2 cellular contexts compared by ENCODE assay signal in genomic region chr19:30403583-30403982, GRCh38.
TF ChIP-seq lines count a peak whose summit lies in the region.

No MANE protein-coding gene starts in this region.

TF ChIP-seq in GM23338, 12 proteins besides CTCF, POLR2A, EP300 and RAD21:
- TF ChIP-seq, protein P1, sequence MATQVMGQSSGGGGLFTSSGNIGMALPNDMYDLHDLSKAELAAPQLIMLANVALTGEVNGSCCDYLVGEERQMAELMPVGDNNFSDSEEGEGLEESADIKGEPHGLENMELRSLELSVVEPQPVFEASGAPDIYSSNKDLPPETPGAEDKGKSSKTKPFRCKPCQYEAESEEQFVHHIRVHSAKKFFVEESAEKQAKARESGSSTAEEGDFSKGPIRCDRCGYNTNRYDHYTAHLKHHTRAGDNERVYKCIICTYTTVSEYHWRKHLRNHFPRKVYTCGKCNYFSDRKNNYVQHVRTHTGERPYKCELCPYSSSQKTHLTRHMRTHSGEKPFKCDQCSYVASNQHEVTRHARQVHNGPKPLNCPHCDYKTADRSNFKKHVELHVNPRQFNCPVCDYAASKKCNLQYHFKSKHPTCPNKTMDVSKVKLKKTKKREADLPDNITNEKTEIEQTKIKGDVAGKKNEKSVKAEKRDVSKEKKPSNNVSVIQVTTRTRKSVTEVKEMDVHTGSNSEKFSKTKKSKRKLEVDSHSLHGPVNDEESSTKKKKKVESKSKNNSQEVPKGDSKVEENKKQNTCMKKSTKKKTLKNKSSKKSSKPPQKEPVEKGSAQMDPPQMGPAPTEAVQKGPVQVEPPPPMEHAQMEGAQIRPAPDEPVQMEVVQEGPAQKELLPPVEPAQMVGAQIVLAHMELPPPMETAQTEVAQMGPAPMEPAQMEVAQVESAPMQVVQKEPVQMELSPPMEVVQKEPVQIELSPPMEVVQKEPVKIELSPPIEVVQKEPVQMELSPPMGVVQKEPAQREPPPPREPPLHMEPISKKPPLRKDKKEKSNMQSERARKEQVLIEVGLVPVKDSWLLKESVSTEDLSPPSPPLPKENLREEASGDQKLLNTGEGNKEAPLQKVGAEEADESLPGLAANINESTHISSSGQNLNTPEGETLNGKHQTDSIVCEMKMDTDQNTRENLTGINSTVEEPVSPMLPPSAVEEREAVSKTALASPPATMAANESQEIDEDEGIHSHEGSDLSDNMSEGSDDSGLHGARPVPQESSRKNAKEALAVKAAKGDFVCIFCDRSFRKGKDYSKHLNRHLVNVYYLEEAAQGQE (IDR thresholded peaks at IDR 0.05; ENCODE audit: unreplicated experiment): no peak
- TF ChIP-seq CREB1 (CRISPR knock-in tag; IDR thresholded peaks at IDR 0.05; ENCODE audit: low read depth) (no peak), ETS1 (IDR thresholded peaks at IDR 0.05) (no peak), EZH2 (IDR thresholded peaks at IDR 0.05; ENCODE audit: low read depth, unreplicated experiment) (no peak), JUNB (IDR thresholded peaks at IDR 0.05; ENCODE audit: unreplicated experiment) (no peak), EZH2phosphoT487 (IDR thresholded peaks at IDR 0.05; ENCODE audit: unreplicated experiment) (no peak), STAT1 (IDR thresholded peaks at IDR 0.05; ENCODE audit: unreplicated experiment) (no peak), ZNF331 (CRISPR knock-in tag; IDR thresholded peaks at IDR 0.05; ENCODE audit: low read depth) (no peak), NANOG (IDR thresholded peaks at IDR 0.05; ENCODE audit: borderline replicate concordance) (no peak), POLR2AphosphoS5 (IDR thresholded peaks at IDR 0.05; ENCODE audit: low read depth) (no peak), ZNF114 (CRISPR knock-in tag; IDR thresholded peaks at IDR 0.05) (no peak)
- TF ChIP-seq, protein P2, sequence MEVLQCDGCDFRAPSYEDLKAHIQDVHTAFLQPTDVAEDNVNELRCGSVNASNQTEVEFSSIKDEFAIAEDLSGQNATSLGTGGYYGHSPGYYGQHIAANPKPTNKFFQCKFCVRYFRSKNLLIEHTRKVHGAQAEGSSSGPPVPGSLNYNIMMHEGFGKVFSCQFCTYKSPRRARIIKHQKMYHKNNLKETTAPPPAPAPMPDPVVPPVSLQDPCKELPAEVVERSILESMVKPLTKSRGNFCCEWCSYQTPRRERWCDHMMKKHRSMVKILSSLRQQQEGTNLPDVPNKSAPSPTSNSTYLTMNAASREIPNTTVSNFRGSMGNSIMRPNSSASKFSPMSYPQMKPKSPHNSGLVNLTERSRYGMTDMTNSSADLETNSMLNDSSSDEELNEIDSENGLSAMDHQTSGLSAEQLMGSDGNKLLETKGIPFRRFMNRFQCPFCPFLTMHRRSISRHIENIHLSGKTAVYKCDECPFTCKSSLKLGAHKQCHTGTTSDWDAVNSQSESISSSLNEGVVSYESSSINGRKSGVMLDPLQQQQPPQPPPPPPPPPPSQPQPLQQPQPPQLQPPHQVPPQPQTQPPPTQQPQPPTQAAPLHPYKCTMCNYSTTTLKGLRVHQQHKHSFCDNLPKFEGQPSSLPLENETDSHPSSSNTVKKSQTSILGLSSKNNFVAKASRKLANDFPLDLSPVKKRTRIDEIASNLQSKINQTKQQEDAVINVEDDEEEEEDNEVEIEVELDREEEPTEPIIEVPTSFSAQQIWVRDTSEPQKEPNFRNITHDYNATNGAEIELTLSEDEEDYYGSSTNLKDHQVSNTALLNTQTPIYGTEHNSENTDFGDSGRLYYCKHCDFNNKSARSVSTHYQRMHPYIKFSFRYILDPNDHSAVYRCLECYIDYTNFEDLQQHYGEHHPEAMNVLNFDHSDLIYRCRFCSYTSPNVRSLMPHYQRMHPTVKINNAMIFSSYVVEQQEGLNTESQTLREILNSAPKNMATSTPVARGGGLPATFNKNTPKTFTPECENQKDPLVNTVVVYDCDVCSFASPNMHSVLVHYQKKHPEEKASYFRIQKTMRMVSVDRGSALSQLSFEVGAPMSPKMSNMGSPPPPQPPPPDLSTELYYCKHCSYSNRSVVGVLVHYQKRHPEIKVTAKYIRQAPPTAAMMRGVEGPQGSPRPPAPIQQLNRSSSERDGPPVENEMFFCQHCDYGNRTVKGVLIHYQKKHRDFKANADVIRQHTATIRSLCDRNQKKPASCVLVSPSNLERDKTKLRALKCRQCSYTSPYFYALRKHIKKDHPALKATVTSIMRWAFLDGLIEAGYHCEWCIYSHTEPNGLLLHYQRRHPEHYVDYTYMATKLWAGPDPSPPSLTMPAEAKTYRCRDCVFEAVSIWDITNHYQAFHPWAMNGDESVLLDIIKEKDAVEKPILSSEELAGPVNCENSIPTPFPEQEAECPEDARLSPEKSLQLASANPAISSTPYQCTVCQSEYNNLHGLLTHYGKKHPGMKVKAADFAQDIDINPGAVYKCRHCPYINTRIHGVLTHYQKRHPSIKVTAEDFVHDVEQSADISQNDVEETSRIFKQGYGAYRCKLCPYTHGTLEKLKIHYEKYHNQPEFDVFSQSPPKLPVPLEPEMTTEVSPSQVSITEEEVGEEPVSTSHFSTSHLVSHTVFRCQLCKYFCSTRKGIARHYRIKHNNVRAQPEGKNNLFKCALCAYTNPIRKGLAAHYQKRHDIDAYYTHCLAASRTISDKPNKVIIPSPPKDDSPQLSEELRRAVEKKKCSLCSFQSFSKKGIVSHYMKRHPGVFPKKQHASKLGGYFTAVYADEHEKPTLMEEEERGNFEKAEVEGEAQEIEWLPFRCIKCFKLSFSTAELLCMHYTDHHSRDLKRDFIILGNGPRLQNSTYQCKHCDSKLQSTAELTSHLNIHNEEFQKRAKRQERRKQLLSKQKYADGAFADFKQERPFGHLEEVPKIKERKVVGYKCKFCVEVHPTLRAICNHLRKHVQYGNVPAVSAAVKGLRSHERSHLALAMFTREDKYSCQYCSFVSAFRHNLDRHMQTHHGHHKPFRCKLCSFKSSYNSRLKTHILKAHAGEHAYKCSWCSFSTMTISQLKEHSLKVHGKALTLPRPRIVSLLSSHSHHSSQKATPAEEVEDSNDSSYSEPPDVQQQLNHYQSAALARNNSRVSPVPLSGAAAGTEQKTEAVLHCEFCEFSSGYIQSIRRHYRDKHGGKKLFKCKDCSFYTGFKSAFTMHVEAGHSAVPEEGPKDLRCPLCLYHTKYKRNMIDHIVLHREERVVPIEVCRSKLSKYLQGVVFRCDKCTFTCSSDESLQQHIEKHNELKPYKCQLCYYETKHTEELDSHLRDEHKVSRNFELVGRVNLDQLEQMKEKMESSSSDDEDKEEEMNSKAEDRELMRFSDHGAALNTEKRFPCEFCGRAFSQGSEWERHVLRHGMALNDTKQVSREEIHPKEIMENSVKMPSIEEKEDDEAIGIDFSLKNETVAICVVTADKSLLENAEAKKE (CRISPR knock-in tag; IDR thresholded peaks at IDR 0.05): no peak

TF ChIP-seq in H1, 55 proteins besides CTCF, POLR2A, EP300 and RAD21:
- TF ChIP-seq NRF1 (IDR thresholded peaks at IDR 0.05; ENCODE audit: low read depth, low read length): no peak
- TF ChIP-seq YY1 (IDR thresholded peaks at IDR 0.05; ENCODE audit: low read depth, low read length): no peak
- no peak for TF ChIP-seq HDAC2 (IDR thresholded peaks at IDR 0.05; ENCODE audit: borderline replicate concordance in 1 of 2, low read depth in 2 of 2, low read length in 2 of 2)
- TF ChIP-seq CHD7 (IDR thresholded peaks at IDR 0.05; ENCODE audit: insufficient replicate concordance, low read length): no peak
- no peak for TF ChIP-seq BACH1 (IDR thresholded peaks at IDR 0.05; ENCODE audit: low read length)
- TF ChIP-seq CHD2 (IDR thresholded peaks at IDR 0.05; ENCODE audit: low read length): no peak
- TF ChIP-seq TEAD4 (IDR thresholded peaks at IDR 0.05; ENCODE audit: low read depth, low read length): no peak
- TF ChIP-seq, protein P3, sequence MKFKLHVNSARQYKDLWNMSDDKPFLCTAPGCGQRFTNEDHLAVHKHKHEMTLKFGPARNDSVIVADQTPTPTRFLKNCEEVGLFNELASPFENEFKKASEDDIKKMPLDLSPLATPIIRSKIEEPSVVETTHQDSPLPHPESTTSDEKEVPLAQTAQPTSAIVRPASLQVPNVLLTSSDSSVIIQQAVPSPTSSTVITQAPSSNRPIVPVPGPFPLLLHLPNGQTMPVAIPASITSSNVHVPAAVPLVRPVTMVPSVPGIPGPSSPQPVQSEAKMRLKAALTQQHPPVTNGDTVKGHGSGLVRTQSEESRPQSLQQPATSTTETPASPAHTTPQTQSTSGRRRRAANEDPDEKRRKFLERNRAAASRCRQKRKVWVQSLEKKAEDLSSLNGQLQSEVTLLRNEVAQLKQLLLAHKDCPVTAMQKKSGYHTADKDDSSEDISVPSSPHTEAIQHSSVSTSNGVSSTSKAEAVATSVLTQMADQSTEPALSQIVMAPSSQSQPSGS (IDR thresholded peaks at IDR 0.05; ENCODE audit: low read length): no peak
- no peak for TF ChIP-seq USF2 (IDR thresholded peaks at IDR 0.05; ENCODE audit: low read length)
- no peak for TF ChIP-seq POU5F1 (IDR thresholded peaks at IDR 0.05; ENCODE audit: low read depth, low read length)
- TF ChIP-seq CHD1 (IDR thresholded peaks at IDR 0.05; ENCODE audit: low read depth, low read length): no peak
- no peak for TF ChIP-seq SRF (IDR thresholded peaks at IDR 0.05; ENCODE audit: low read depth, low read length)
